Comparison of ENCODE assay signal across 1 cellular context in the genomic region with DNA sequence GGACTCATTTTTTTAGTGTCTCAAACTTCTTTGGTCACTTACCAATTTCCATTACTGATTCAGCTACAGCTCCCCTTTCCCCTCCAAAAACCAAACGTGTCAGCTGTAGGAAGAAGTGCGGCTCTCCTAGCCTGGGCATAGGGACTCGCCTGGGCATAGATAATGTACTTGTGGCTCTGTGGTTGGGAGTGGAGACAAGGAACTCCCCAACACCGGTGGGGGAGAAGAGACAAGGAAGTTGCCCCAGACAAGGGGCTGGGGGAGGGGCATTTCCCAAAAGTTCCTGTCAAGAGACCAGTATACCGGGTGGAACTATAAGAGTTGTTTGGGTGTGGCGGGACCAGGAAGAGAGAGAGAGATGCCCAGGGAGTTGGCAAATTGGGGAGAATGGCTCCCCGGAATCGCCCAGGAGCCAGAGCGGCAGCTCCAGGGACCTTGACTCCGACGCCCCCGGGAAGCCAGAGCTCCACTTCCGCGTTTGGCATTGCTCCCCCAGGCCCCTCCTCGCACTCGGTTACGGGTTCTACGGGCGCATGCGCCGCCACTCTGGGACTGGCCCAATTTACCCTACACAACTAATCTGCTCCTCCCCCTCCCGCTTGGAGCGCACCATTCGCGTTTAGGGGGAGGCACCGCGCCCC.
TF ChIP-seq lines count a peak whose summit lies in the region.

No MANE protein-coding gene starts in this region.

TF ChIP-seq in HepG2, 621 proteins besides CTCF, POLR2A, EP300 and RAD21 (continued from another document and continues in another):
- TF ChIP-seq AFF4 (CRISPR knock-in tag; IDR thresholded peaks at IDR 0.05) (no peak), ZNF775 (CRISPR knock-in tag; IDR thresholded peaks at IDR 0.05; ENCODE audit: borderline replicate concordance) (no peak), ZNF441 (CRISPR knock-in tag; IDR thresholded peaks at IDR 0.05; ENCODE audit: borderline replicate concordance) (no peak; the same call in 1 of the 2 replicates), SMARCC2 (IDR thresholded peaks at IDR 0.05) (no peak), ZNF672 (CRISPR knock-in tag; IDR thresholded peaks at IDR 0.05) (no peak), ZNF280D (CRISPR knock-in tag; IDR thresholded peaks at IDR 0.05) (no peak), SSRP1 (CRISPR knock-in tag; IDR thresholded peaks at IDR 0.05) (peak; percentile 78; the same call in 1 of the 2 replicates), ZSCAN25 (CRISPR knock-in tag; IDR thresholded peaks at IDR 0.05) (no peak), GABPB1 (CRISPR knock-in tag; IDR thresholded peaks at IDR 0.05) (no peak), BCLAF1 (IDR thresholded peaks at IDR 0.05) (no peak), GZF1 (CRISPR knock-in tag; IDR thresholded peaks at IDR 0.05) (no peak), ASH2L (IDR thresholded peaks at IDR 0.05; ENCODE audit: insufficient read length, low read depth, low read length) (no peak), KAT8 (CRISPR knock-in tag; IDR thresholded peaks at IDR 0.05) (peak; percentile 78), MTERF4 (CRISPR knock-in tag; IDR thresholded peaks at IDR 0.05) (no peak), NFKBIZ (CRISPR knock-in tag; IDR thresholded peaks at IDR 0.05) (no peak; the same call in 1 of the 2 replicates), TOE1 (CRISPR knock-in tag; IDR thresholded peaks at IDR 0.05) (no peak), PLSCR1 (CRISPR knock-in tag; IDR thresholded peaks at IDR 0.05; ENCODE audit: borderline replicate concordance) (no peak), ZNF431 (CRISPR knock-in tag; IDR thresholded peaks at IDR 0.05; ENCODE audit: borderline replicate concordance, low read depth) (no peak), ISX (CRISPR knock-in tag; conservative IDR thresholded peaks at IDR 0.05) (peak; percentile 60; the same call in 1 of the 2 replicates), PBX2 (CRISPR knock-in tag; IDR thresholded peaks at IDR 0.05) (no peak)
- TF ChIP-seq, protein P1, sequence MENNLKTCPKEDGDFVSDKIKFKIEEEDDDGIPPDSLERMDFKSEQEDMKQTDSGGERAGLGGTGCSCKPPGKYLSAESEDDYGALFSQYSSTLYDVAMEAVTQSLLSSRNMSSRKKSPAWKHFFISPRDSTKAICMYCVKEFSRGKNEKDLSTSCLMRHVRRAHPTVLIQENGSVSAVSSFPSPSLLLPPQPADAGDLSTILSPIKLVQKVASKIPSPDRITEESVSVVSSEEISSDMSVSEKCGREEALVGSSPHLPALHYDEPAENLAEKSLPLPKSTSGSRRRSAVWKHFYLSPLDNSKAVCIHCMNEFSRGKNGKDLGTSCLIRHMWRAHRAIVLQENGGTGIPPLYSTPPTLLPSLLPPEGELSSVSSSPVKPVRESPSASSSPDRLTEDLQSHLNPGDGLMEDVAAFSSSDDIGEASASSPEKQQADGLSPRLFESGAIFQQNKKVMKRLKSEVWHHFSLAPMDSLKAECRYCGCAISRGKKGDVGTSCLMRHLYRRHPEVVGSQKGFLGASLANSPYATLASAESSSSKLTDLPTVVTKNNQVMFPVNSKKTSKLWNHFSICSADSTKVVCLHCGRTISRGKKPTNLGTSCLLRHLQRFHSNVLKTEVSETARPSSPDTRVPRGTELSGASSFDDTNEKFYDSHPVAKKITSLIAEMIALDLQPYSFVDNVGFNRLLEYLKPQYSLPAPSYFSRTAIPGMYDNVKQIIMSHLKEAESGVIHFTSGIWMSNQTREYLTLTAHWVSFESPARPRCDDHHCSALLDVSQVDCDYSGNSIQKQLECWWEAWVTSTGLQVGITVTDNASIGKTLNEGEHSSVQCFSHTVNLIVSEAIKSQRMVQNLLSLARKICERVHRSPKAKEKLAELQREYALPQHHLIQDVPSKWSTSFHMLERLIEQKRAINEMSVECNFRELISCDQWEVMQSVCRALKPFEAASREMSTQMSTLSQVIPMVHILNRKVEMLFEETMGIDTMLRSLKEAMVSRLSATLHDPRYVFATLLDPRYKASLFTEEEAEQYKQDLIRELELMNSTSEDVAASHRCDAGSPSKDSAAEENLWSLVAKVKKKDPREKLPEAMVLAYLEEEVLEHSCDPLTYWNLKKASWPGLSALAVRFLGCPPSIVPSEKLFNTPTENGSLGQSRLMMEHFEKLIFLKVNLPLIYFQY (CRISPR knock-in tag; IDR thresholded peaks at IDR 0.05; ENCODE audit: borderline replicate concordance): peak; percentile 74; the same call in 1 of the 2 replicates
- TF ChIP-seq, protein P2, sequence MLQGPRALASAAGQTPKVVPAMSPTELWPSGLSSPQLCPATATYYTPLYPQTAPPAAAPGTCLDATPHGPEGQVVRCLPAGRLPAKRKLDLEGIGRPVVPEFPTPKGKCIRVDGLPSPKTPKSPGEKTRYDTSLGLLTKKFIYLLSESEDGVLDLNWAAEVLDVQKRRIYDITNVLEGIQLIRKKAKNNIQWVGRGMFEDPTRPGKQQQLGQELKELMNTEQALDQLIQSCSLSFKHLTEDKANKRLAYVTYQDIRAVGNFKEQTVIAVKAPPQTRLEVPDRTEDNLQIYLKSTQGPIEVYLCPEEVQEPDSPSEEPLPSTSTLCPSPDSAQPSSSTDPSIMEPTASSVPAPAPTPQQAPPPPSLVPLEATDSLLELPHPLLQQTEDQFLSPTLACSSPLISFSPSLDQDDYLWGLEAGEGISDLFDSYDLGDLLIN (CRISPR knock-in tag; IDR thresholded peaks at IDR 0.05; ENCODE audit: borderline replicate concordance): peak; percentile 51; the same call in 1 of the 2 replicates
- TF ChIP-seq, protein P3, sequence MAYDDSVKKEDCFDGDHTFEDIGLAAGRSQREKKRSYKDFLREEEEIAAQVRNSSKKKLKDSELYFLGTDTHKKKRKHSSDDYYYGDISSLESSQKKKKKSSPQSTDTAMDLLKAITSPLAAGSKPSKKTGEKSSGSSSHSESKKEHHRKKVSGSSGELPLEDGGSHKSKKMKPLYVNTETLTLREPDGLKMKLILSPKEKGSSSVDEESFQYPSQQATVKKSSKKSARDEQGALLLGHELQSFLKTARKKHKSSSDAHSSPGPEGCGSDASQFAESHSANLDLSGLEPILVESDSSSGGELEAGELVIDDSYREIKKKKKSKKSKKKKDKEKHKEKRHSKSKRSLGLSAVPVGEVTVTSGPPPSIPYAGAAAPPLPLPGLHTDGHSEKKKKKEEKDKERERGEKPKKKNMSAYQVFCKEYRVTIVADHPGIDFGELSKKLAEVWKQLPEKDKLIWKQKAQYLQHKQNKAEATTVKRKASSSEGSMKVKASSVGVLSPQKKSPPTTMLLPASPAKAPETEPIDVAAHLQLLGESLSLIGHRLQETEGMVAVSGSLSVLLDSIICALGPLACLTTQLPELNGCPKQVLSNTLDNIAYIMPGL (CRISPR knock-in tag; IDR thresholded peaks at IDR 0.05; ENCODE audit: borderline replicate concordance in 1 of 2, low read depth in 1 of 2): no peak
- TF ChIP-seq, protein P4, sequence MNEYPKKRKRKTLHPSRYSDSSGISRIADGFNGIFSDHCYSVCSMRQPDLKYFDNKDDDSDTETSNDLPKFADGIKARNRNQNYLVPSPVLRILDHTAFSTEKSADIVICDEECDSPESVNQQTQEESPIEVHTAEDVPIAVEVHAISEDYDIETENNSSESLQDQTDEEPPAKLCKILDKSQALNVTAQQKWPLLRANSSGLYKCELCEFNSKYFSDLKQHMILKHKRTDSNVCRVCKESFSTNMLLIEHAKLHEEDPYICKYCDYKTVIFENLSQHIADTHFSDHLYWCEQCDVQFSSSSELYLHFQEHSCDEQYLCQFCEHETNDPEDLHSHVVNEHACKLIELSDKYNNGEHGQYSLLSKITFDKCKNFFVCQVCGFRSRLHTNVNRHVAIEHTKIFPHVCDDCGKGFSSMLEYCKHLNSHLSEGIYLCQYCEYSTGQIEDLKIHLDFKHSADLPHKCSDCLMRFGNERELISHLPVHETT (CRISPR knock-in tag; conservative IDR thresholded peaks at IDR 0.05): no peak
- TF ChIP-seq, protein P5, sequence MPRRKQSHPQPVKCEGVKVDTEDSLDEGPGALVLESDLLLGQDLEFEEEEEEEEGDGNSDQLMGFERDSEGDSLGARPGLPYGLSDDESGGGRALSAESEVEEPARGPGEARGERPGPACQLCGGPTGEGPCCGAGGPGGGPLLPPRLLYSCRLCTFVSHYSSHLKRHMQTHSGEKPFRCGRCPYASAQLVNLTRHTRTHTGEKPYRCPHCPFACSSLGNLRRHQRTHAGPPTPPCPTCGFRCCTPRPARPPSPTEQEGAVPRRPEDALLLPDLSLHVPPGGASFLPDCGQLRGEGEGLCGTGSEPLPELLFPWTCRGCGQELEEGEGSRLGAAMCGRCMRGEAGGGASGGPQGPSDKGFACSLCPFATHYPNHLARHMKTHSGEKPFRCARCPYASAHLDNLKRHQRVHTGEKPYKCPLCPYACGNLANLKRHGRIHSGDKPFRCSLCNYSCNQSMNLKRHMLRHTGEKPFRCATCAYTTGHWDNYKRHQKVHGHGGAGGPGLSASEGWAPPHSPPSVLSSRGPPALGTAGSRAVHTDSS (CRISPR knock-in tag; conservative IDR thresholded peaks at IDR 0.05): no peak
